ENCODE assay signal across 8 cellular contexts in genomic region chr7:76357379-76358052, GRCh38. TPM values are rescaled to one million over a fixed set of nuclear protein-coding genes. Genes with fewer than 3 reads are reported as not detected.
A peak's percentile ranks its signal among the peaks of the same experiment; 100 is the strongest.
DNase-seq lines count a peak whose midpoint lies in the region; ATAC-seq and TF ChIP-seq lines count a peak whose summit lies in the region.

No MANE protein-coding gene starts in this region.

- CTCF ChIA-PET in Caco-2 (lab: Charles Lee): no interaction called here

- peaks cover 69% of the 10 kb centered on the region for H3K36me3 Mint-ChIP-seq in Caco-2 (ENCODE audit: insufficient read depth, unreplicated experiment)
- no peaks in the 10 kb centered on the region for H3K36me3 Mint-ChIP-seq in natural killer cell

- H3K27ac Mint-ChIP-seq in Caco-2 (ENCODE audit: unreplicated experiment) (peak overlapping the region; percentile 89), natural killer cell (peak overlapping the region; percentile 92 to 99)

- H3K27me3 Mint-ChIP-seq in Caco-2 (ENCODE audit: insufficient read depth, unreplicated experiment): no peaks in the 10 kb centered on the region
- no peaks in the 10 kb centered on the region for H3K27me3 Mint-ChIP-seq in natural killer cell (ENCODE audit: low read depth in 2 of 2)

- POLR2A ChIA-PET in Caco-2 (lab: Charles Lee): interaction anchor here (0.6 kb wide), 2 partner anchors 12 to 54 kb away, joined by 5 to 8 read pairs; no protein-coding TSS in a partner anchor

- peak overlapping the region; percentile 100 for H3K27ac ChIP-seq in colonic mucosa

- ATAC-seq in natural killer cell: no peak

- intact Hi-C loops in Caco-2 (cut with micrococcal nuclease; ENCODE audit: unreplicated experiment): loop anchor here (2.0 to 5.0 kb wide), 3 partner anchors 35 to 65 kb away; no protein-coding TSS in a partner anchor
- intact Hi-C loops in colonic mucosa (cut with DNase I): loop anchor here (2.0 kb wide), 1 partner anchor 39 kb away; no protein-coding TSS in a partner anchor
- intact Hi-C loops in natural killer cell (cut with micrococcal nuclease): no loop called here

- H3K4me3 Mint-ChIP-seq in Caco-2 (ENCODE audit: unreplicated experiment) (peak overlapping the region; percentile 87), natural killer cell (peak overlapping the region; percentile 94)

- H3K9me3 ChIP-seq in Caco-2 (no peaks in the 10 kb centered on the region), colonic mucosa (no peaks in the 10 kb centered on the region)

- H3K9ac ChIP-seq in colonic mucosa (ENCODE audit: low read depth in 2 of 2, low read length in 2 of 2): peak overlapping the region; percentile 90 to 93

- H3K4me1 Mint-ChIP-seq in Caco-2 (ENCODE audit: low read depth, unreplicated experiment) (no peaks in the 10 kb centered on the region), natural killer cell (peaks cover 29 to 31% of the 10 kb centered on the region in 2 donors)

- H3K4me1 ChIP-seq in Caco-2 (peaks cover 17% of the 10 kb centered on the region), colonic mucosa (peaks cover 7% of the 10 kb centered on the region)

- no peaks in the 10 kb centered on the region for H3K27me3 ChIP-seq in Caco-2 (replicated peaks; ENCODE audit: control insufficient read depth, insufficient read depth, low read length)
- no peaks in the 10 kb centered on the region for H3K27me3 ChIP-seq in colonic mucosa

- H3K9me3 Mint-ChIP-seq in Caco-2 (ENCODE audit: unreplicated experiment) (no peaks in the 10 kb centered on the region), natural killer cell (no peaks in the 10 kb centered on the region)

- DNase-seq in Caco-2 (no peak), NCI-H1694 treated with DMSO at 0.1 percent for 48 hours (lab: John Stamatoyannopoulos, UW) (peak; percentile 47), colonic mucosa (no peak), natural killer cell (no peak), NCI-H2081 (lab: John Stamatoyannopoulos, UW) (no peak), NCI-H510A (lab: John Stamatoyannopoulos, UW) (no peak), 8988T (no peak)
- DNase-seq in central memory CD4-positive, alpha-beta T cell: no peak

- BruUV-seq in Caco-2 (replicated peaks; lab: Mats Ljungman, UMichigan): TSS peak; percentile 45

- TF ChIP-seq CTCF in Caco-2 (IDR thresholded peaks at IDR 0.05; ENCODE audit: insufficient read depth in 1 of 2, low read depth in 1 of 2, low read length in 1 of 2, severe bottlenecking in 1 of 2, unreplicated experiment in 1 of 2) (no peak), colonic mucosa (IDR thresholded peaks at IDR 0.05) (no peak), natural killer cell (IDR thresholded peaks at IDR 0.05) (no peak)

- no peaks in the 10 kb centered on the region; the same call in 1 of the 2 replicates for H3K36me3 ChIP-seq in Caco-2 (ENCODE audit: control insufficient read depth, insufficient read depth, low read length)
- no peaks in the 10 kb centered on the region for H3K36me3 ChIP-seq in colonic mucosa

- H3K4me3 ChIP-seq in Caco-2 (ENCODE audit: low read depth, low read length) (peak overlapping the region; percentile 91), colonic mucosa (peak overlapping the region; percentile 98)

RNA-seq across cellular contexts. Expression of gene YWHAG, which starts 1.3 kb away (rescaled TPM):
- total RNA-seq in Caco-2 (2022) (141 and 150 TPM in 2 replicates), colonic mucosa (100 to 1,000 TPM; 104 to 121 TPM), natural killer cell (10 to 100 TPM; 21.4 to 28.9 (median 27.4) TPM)

RNA-seq across cellular contexts. Expression of gene SSC4D, which starts 52.0 kb away (rescaled TPM):
- 1.1 and 1.6 TPM in 2 replicates for total RNA-seq in Caco-2 (2022)
- total RNA-seq in colonic mucosa: under 1 TPM; 0.42 to 0.45 TPM
- total RNA-seq in natural killer cell: under 1 TPM in 1 of 3 donors, not detected in 2; 0.40 TPM

RNA-seq across cellular contexts. Expression of gene HSPB1, which starts 55.0 kb away (rescaled TPM):
- total RNA-seq in Caco-2 (2022) (82.1 and 89.1 TPM in 2 replicates), colonic mucosa (100 to 1,000 TPM; 539 to 844 TPM), natural killer cell (10 to 100 TPM; 14.4 to 15.9 (median 14.7) TPM)
